15 cellular contexts compared by ENCODE assay signal in genomic region chr15:38560456-38560926, GRCh38. TPM values are rescaled to one million over a fixed set of nuclear protein-coding genes. Genes with fewer than 3 reads are reported as not detected.
DNase-seq lines count a peak whose midpoint lies in the region; ATAC-seq and TF ChIP-seq lines count a peak whose summit lies in the region.
"Had no signal": no experiment of that assay in that cellular context is flagged by ENCODE, and none has a peak within 500 bp of the region (broad histone marks: within the 10 kb centered on the region; RNA-seq: fewer than 3 reads in every experiment).

No MANE protein-coding gene starts in this region.

- no peak for TF ChIP-seq CTCF in testis (IDR thresholded peaks at IDR 0.05)

- H3K36me3 Mint-ChIP-seq in T-helper 17 cell (ENCODE audit: low read depth), result peaks cover 21% of the 10 kb centered on the region
- peaks cover 13% of the 10 kb centered on the region for H3K36me3 Mint-ChIP-seq in memory B cell

- H3K36me3 ChIP-seq in testis (ENCODE audit: low read depth, missing control alignments), result no peaks in the 10 kb centered on the region
- H3K36me3 ChIP-seq: upper lobe of left lung had no signal

- H3K4me1 Mint-ChIP-seq in T-helper 17 cell (peaks cover 74% of the 10 kb centered on the region), memory B cell (peaks cover 43% of the 10 kb centered on the region)

- H3K4me3 Mint-ChIP-seq in T-helper 17 cell, result peak overlapping the region; percentile 97
- peak overlapping the region; percentile 41 for H3K4me3 Mint-ChIP-seq in memory B cell

- no peaks in the 10 kb centered on the region for H3K4me1 ChIP-seq in testis
- H3K4me1 ChIP-seq: foreskin keratinocyte had no signal

- no peaks in the 10 kb centered on the region for H3K9me3 Mint-ChIP-seq in memory B cell

- H3K27me3 ChIP-seq in testis, result no peaks in the 10 kb centered on the region

- H3K4me3 ChIP-seq in testis, result no peak overlapping the region
- H3K4me3 ChIP-seq: upper lobe of left lung had no signal

- H3K27ac Mint-ChIP-seq in T-helper 17 cell (peak overlapping the region; percentile 98), memory B cell (peak overlapping the region; percentile 72)
- H3K27ac Mint-ChIP-seq: progenitor cell of endocrine pancreas had no signal

- 74 to 87% methylated on average over 7 of the region's 7 CpGs for WGBS in testis, 2 donors

- no peak for TF ChIP-seq POLR2A in testis (IDR thresholded peaks at IDR 0.05)

- H3K9me3 ChIP-seq in T-helper 17 cell (ENCODE audit: control insufficient read depth, low read length, poor library complexity, severe bottlenecking) (no peaks in the 10 kb centered on the region), testis (no peaks in the 10 kb centered on the region)
- H3K9me3 ChIP-seq: upper lobe of left lung had no signal

- ATAC-seq in activated CD4-positive, CD25-positive, alpha-beta regulatory T cell treated with anti-CD3 and anti-CD28 coated beads, Interleukin-2, amount 50 U/mL, for 24 hours, result peak; percentile 22 to 26
- ATAC-seq in HG02588 (IDR thresholded peaks at IDR 0.05; ENCODE audit: unreplicated experiment) (peak; percentile 15), T-helper 17 cell (no peak), memory B cell (ENCODE audit: low read depth) (no peak), GM21786 (IDR thresholded peaks at IDR 0.05; ENCODE audit: unreplicated experiment) (no peak)
- ATAC-seq: foreskin keratinocyte had no signal

- intact Hi-C loops in testis (cut with DNase I; ENCODE audit: low total_unique reads), result no loop called here

- H3K27me3 Mint-ChIP-seq in T-helper 17 cell (no peaks in the 10 kb centered on the region), memory B cell (no peaks in the 10 kb centered on the region)

- no peak for DNase-seq in activated CD4-positive, CD25-positive, alpha-beta regulatory T cell (lab: John Stamatoyannopoulos, UW)
- no peak for DNase-seq in T-helper 17 cell
- DNase-seq in memory B cell (ENCODE audit: low spot score in 2 of 2), result no peak
- no peak for DNase-seq in inferior parietal cortex (ENCODE audit: extremely low spot score)
- DNase-seq in testis, result no peak
- DNase-seq: activated CD8-positive, alpha-beta memory T cell treated with anti-CD3 and anti-CD28 coated beads, Interleukin-2, amount 50 U/mL, for 48 hours; foreskin keratinocyte; NCI-H1436; NK-92 treated with Interleukin-12 subunit alpha and Interleukin-12 subunit beta, amount 100 ng/mL, for 24 hours; upper lobe of left lung had no signal

- H3K27ac ChIP-seq in testis, result no peak overlapping the region
- H3K27ac ChIP-seq: 22Rv1, foreskin keratinocyte had no signal

RNA-seq across cellular contexts. Expression of gene RASGRP1, which starts 4.1 kb away (rescaled TPM):
- total RNA-seq in T-helper 17 cell (100 to 1,000 TPM; 121 to 138 TPM), testis (1 to 10 TPM; 7.4 to 9.2 TPM)
- polyA plus RNA-seq in testis (ENCODE audit: insufficient read depth, low read depth, low replicate concordance), result 4.4 TPM
- total RNA-seq: foreskin keratinocyte had no signal
- polyA plus RNA-seq: foreskin keratinocyte had no signal

Comparison
In these comparisons a context has a peak if more than half of its experiments do, and no peak if none do; other contexts are left out.
1. ATAC-seq: peak in activated CD4-positive, CD25-positive, alpha-beta regulatory T cell treated with anti-CD3 and anti-CD28 coated beads, Interleukin-2, amount 50 U/mL, for 24 hours (2 of 2) and HG02588 (single experiment); none in T-helper 17 cell (single experiment), memory B cell (single experiment) and GM21786 (single experiment).
2. RNA of gene RASGRP1, which starts 4.1 kb away (total RNA-seq): 121 to 138 TPM in T-helper 17 cell; 7.4 to 9.2 TPM in testis; every median in the first group is over 10 times any median in the second.